1 cellular context compared by ENCODE assay signal in the genomic region with DNA sequence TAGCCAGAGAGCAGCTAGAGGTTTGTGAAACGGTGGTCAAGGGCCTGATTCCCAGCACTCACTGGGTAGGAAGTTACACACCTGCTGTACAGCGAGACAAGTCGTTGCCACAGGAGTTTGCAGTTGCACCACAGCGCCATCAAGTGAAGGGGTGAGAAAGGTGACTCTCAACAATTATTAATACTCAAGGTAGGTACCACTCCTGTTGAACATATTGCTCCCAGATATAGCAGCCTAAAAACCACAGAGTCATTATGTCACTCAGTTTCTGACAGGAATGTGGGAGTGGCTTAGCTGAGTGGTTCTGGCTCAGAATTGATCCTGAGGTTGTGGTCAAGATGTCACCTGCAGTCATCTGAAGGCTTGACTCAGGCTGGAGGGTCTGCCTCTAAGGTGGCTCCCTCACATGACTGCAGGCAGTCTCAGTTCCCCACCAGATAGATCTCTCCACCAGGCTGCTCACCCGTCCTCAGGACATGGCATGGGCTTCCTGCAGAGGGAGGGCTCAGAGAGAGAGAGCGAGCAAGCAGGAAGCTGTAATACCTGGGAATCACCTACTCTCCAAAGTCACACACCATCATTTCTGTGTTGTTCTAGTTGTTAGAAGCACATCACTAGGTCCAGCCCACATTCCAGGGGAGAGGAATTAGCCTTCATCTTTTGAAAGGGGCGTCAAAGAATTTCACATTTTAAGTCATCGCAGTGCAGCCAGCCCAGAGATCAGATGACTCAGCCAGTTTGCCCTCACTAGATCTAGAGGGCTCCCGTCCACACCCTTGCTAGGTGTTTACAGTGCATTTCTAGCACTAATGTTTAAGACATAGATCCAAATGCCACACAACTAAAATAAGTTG.
TF ChIP-seq lines count a peak whose summit lies in the region.

No MANE protein-coding gene starts in this region.

TF ChIP-seq in K562, 482 proteins besides CTCF, POLR2A, EP300 and RAD21 (continued from another document and continues in another):
- TF ChIP-seq ZFP36 (IDR thresholded peaks at IDR 0.05; ENCODE audit: low read depth, low read length, partially characterized antibody): no peak
- TF ChIP-seq, protein P1, sequence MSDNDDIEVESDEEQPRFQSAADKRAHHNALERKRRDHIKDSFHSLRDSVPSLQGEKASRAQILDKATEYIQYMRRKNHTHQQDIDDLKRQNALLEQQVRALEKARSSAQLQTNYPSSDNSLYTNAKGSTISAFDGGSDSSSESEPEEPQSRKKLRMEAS (CRISPR knock-in tag; IDR thresholded peaks at IDR 0.05): no peak
- TF ChIP-seq, protein P2, sequence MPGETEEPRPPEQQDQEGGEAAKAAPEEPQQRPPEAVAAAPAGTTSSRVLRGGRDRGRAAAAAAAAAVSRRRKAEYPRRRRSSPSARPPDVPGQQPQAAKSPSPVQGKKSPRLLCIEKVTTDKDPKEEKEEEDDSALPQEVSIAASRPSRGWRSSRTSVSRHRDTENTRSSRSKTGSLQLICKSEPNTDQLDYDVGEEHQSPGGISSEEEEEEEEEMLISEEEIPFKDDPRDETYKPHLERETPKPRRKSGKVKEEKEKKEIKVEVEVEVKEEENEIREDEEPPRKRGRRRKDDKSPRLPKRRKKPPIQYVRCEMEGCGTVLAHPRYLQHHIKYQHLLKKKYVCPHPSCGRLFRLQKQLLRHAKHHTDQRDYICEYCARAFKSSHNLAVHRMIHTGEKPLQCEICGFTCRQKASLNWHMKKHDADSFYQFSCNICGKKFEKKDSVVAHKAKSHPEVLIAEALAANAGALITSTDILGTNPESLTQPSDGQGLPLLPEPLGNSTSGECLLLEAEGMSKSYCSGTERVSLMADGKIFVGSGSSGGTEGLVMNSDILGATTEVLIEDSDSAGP (CRISPR knock-in tag; IDR thresholded peaks at IDR 0.05): no peak
- TF ChIP-seq TAF15 (IDR thresholded peaks at IDR 0.05; ENCODE audit: low read depth, low read length): no peak
- 0 out of 2 replicates have a peak, but pooled peaks have one; percentile 3 for TF ChIP-seq ZFP1 (CRISPR knock-in tag; IDR thresholded peaks at IDR 0.05)
- no peak for TF ChIP-seq ZNF121 (CRISPR knock-in tag; conservative IDR thresholded peaks at IDR 0.05)
- TF ChIP-seq MED1 (CRISPR knock-in tag; IDR thresholded peaks at IDR 0.05; ENCODE audit: borderline replicate concordance): no peak
- no peak for TF ChIP-seq PHB (CRISPR knock-in tag; IDR thresholded peaks at IDR 0.05)
- TF ChIP-seq, protein P3, sequence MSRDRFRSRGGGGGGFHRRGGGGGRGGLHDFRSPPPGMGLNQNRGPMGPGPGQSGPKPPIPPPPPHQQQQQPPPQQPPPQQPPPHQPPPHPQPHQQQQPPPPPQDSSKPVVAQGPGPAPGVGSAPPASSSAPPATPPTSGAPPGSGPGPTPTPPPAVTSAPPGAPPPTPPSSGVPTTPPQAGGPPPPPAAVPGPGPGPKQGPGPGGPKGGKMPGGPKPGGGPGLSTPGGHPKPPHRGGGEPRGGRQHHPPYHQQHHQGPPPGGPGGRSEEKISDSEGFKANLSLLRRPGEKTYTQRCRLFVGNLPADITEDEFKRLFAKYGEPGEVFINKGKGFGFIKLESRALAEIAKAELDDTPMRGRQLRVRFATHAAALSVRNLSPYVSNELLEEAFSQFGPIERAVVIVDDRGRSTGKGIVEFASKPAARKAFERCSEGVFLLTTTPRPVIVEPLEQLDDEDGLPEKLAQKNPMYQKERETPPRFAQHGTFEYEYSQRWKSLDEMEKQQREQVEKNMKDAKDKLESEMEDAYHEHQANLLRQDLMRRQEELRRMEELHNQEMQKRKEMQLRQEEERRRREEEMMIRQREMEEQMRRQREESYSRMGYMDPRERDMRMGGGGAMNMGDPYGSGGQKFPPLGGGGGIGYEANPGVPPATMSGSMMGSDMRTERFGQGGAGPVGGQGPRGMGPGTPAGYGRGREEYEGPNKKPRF (IDR thresholded peaks at IDR 0.05; ENCODE audit: low read depth, low read length): no peak
- no peak for TF ChIP-seq FOXA1 (IDR thresholded peaks at IDR 0.05; ENCODE audit: borderline replicate concordance)
- TF ChIP-seq RCOR1 (IDR thresholded peaks at IDR 0.05; ENCODE audit: borderline replicate concordance in 1 of 2, low read depth in 2 of 2, low read length in 2 of 2): peak in 1 of 2 experiments; percentile 51; a peak in 3 of 4 replicates
- no peak for TF ChIP-seq ZZZ3 (IDR thresholded peaks at IDR 0.05)
- peak; percentile 44; the same call in 1 of the 2 replicates for TF ChIP-seq PML (IDR thresholded peaks at IDR 0.05; ENCODE audit: low read length)
- TF ChIP-seq, protein P4, sequence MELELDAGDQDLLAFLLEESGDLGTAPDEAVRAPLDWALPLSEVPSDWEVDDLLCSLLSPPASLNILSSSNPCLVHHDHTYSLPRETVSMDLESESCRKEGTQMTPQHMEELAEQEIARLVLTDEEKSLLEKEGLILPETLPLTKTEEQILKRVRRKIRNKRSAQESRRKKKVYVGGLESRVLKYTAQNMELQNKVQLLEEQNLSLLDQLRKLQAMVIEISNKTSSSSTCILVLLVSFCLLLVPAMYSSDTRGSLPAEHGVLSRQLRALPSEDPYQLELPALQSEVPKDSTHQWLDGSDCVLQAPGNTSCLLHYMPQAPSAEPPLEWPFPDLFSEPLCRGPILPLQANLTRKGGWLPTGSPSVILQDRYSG (tag; conservative IDR thresholded peaks at IDR 0.05; ENCODE audit: low read depth): peak; percentile 32; the same call in 1 of the 2 replicates
- no peak for TF ChIP-seq ZNF174 (CRISPR knock-in tag; IDR thresholded peaks at IDR 0.05)
- TF ChIP-seq, protein P5, sequence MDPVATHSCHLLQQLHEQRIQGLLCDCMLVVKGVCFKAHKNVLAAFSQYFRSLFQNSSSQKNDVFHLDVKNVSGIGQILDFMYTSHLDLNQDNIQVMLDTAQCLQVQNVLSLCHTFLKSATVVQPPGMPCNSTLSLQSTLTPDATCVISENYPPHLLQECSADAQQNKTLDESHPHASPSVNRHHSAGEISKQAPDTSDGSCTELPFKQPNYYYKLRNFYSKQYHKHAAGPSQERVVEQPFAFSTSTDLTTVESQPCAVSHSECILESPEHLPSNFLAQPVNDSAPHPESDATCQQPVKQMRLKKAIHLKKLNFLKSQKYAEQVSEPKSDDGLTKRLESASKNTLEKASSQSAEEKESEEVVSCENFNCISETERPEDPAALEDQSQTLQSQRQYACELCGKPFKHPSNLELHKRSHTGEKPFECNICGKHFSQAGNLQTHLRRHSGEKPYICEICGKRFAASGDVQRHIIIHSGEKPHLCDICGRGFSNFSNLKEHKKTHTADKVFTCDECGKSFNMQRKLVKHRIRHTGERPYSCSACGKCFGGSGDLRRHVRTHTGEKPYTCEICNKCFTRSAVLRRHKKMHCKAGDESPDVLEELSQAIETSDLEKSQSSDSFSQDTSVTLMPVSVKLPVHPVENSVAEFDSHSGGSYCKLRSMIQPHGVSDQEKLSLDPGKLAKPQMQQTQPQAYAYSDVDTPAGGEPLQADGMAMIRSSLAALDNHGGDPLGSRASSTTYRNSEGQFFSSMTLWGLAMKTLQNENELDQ (CRISPR knock-in tag; IDR thresholded peaks at IDR 0.05; ENCODE audit: borderline replicate concordance): no peak
- no peak for TF ChIP-seq HIVEP1 (CRISPR knock-in tag; IDR thresholded peaks at IDR 0.05)
- no peak for TF ChIP-seq WHSC1 (IDR thresholded peaks at IDR 0.05; ENCODE audit: low read length)
- no peak; the same call in 1 of the 2 replicates for TF ChIP-seq ELF2 (CRISPR knock-in tag; IDR thresholded peaks at IDR 0.05)
- no peak for TF ChIP-seq PTRF (tag; IDR thresholded peaks at IDR 0.05)
- no peak for TF ChIP-seq ZNF354B (CRISPR knock-in tag; IDR thresholded peaks at IDR 0.05)
- no peak for TF ChIP-seq ZC3H11A (IDR thresholded peaks at IDR 0.05; ENCODE audit: low read depth, low read length)
- TF ChIP-seq RBM15 (IDR thresholded peaks at IDR 0.05; ENCODE audit: insufficient read depth, low read length): no peak
- TF ChIP-seq SRSF3 (IDR thresholded peaks at IDR 0.05; ENCODE audit: insufficient read depth, low read length): no peak
- no peak for TF ChIP-seq PRPF4 (IDR thresholded peaks at IDR 0.05; ENCODE audit: insufficient read depth, low read depth, low read length, poor library complexity, severe bottlenecking)
- TF ChIP-seq, protein P6, sequence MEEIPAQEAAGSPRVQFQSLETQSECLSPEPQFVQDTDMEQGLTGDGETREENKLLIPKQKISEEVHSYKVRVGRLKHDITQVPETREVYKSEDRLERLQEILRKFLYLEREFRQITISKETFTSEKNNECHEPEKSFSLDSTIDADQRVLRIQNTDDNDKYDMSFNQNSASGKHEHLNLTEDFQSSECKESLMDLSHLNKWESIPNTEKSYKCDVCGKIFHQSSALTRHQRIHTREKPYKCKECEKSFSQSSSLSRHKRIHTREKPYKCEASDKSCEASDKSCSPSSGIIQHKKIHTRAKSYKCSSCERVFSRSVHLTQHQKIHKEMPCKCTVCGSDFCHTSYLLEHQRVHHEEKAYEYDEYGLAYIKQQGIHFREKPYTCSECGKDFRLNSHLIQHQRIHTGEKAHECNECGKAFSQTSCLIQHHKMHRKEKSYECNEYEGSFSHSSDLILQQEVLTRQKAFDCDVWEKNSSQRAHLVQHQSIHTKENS (CRISPR knock-in tag; IDR thresholded peaks at IDR 0.05): no peak
- no peak for TF ChIP-seq RHOXF2B (CRISPR knock-in tag; conservative IDR thresholded peaks at IDR 0.05)
- no peak for TF ChIP-seq TAF7 (tag; IDR thresholded peaks at IDR 0.05)
- no peak for TF ChIP-seq ZNF699 (CRISPR knock-in tag; IDR thresholded peaks at IDR 0.05; ENCODE audit: insufficient replicate concordance)
- TF ChIP-seq, protein P7, sequence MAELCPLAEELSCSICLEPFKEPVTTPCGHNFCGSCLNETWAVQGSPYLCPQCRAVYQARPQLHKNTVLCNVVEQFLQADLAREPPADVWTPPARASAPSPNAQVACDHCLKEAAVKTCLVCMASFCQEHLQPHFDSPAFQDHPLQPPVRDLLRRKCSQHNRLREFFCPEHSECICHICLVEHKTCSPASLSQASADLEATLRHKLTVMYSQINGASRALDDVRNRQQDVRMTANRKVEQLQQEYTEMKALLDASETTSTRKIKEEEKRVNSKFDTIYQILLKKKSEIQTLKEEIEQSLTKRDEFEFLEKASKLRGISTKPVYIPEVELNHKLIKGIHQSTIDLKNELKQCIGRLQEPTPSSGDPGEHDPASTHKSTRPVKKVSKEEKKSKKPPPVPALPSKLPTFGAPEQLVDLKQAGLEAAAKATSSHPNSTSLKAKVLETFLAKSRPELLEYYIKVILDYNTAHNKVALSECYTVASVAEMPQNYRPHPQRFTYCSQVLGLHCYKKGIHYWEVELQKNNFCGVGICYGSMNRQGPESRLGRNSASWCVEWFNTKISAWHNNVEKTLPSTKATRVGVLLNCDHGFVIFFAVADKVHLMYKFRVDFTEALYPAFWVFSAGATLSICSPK (IDR thresholded peaks at IDR 0.05; ENCODE audit: borderline replicate concordance): no peak
- TF ChIP-seq MYNN (IDR thresholded peaks at IDR 0.05): no peak
- TF ChIP-seq MYNN (CRISPR knock-in tag; IDR thresholded peaks at IDR 0.05): no peak
- no peak for TF ChIP-seq HNRNPH1 (optimal IDR thresholded peaks at IDR 0.05; ENCODE audit: low read depth, low read length)
- no peak for TF ChIP-seq ASH1L (IDR thresholded peaks at IDR 0.05; ENCODE audit: borderline replicate concordance, low read depth, partially characterized antibody)
- peak; percentile 52; the same call in 1 of the 2 replicates for TF ChIP-seq ZNF24 (IDR thresholded peaks at IDR 0.05)
- no peak for TF ChIP-seq SMARCB1 (IDR thresholded peaks at IDR 0.05; ENCODE audit: insufficient read length, low read depth)
- TF ChIP-seq RFX5 (IDR thresholded peaks at IDR 0.05; ENCODE audit: low read depth, low read length): no peak
- peak in 1 of 2 experiments; percentile 60; a peak in 3 of 4 replicates for TF ChIP-seq HDAC1 (IDR thresholded peaks at IDR 0.05)
- TF ChIP-seq HCFC1 (IDR thresholded peaks at IDR 0.05; ENCODE audit: low read depth, low read length): no peak
- no peak for TF ChIP-seq EHMT2 (IDR thresholded peaks at IDR 0.05)
- no peak for TF ChIP-seq KAT8 (IDR thresholded peaks at IDR 0.05; ENCODE audit: low read depth)
- 0 out of 2 replicates have a peak, but pooled peaks have one; percentile 46 for TF ChIP-seq ZKSCAN1 (IDR thresholded peaks at IDR 0.05; ENCODE audit: low read depth, low read length)
- TF ChIP-seq ZNF589 (CRISPR knock-in tag; IDR thresholded peaks at IDR 0.05; ENCODE audit: low read depth): no peak
- TF ChIP-seq DDX20 (tag; IDR thresholded peaks at IDR 0.05; ENCODE audit: low read depth): no peak
- TF ChIP-seq, protein P8, sequence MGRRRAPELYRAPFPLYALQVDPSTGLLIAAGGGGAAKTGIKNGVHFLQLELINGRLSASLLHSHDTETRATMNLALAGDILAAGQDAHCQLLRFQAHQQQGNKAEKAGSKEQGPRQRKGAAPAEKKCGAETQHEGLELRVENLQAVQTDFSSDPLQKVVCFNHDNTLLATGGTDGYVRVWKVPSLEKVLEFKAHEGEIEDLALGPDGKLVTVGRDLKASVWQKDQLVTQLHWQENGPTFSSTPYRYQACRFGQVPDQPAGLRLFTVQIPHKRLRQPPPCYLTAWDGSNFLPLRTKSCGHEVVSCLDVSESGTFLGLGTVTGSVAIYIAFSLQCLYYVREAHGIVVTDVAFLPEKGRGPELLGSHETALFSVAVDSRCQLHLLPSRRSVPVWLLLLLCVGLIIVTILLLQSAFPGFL (CRISPR knock-in tag; IDR thresholded peaks at IDR 0.05): no peak
- TF ChIP-seq ESRRA (IDR thresholded peaks at IDR 0.05; ENCODE audit: borderline replicate concordance, low read depth): peak; percentile 88; the same call in 1 of the 2 replicates
- TF ChIP-seq ZFP30 (CRISPR knock-in tag; IDR thresholded peaks at IDR 0.05; ENCODE audit: borderline replicate concordance): no peak
- TF ChIP-seq ZNF77 (CRISPR knock-in tag; IDR thresholded peaks at IDR 0.05): no peak
- no peak for TF ChIP-seq NCOA4 (IDR thresholded peaks at IDR 0.05; ENCODE audit: partially characterized antibody)
- TF ChIP-seq LCOR (CRISPR knock-in tag; IDR thresholded peaks at IDR 0.05): peak; percentile 69; the same call in 1 of the 2 replicates
- TF ChIP-seq HDAC2 (IDR thresholded peaks at IDR 0.05): peak; percentile 82; the same call in 1 of the 2 replicates
- TF ChIP-seq STAG1 (CRISPR knock-in tag; IDR thresholded peaks at IDR 0.05; ENCODE audit: borderline replicate concordance): no peak
- no peak for TF ChIP-seq NR2F6 (CRISPR knock-in tag; IDR thresholded peaks at IDR 0.05)
- no peak for TF ChIP-seq ZNF695 (CRISPR knock-in tag; IDR thresholded peaks at IDR 0.05)
- TF ChIP-seq ZNF175 (CRISPR knock-in tag; IDR thresholded peaks at IDR 0.05; ENCODE audit: low read depth): no peak
- TF ChIP-seq ZNF444 (CRISPR knock-in tag; IDR thresholded peaks at IDR 0.05): no peak
- no peak for TF ChIP-seq GABPB2 (CRISPR knock-in tag; conservative IDR thresholded peaks at IDR 0.05)
- TF ChIP-seq, protein P9, sequence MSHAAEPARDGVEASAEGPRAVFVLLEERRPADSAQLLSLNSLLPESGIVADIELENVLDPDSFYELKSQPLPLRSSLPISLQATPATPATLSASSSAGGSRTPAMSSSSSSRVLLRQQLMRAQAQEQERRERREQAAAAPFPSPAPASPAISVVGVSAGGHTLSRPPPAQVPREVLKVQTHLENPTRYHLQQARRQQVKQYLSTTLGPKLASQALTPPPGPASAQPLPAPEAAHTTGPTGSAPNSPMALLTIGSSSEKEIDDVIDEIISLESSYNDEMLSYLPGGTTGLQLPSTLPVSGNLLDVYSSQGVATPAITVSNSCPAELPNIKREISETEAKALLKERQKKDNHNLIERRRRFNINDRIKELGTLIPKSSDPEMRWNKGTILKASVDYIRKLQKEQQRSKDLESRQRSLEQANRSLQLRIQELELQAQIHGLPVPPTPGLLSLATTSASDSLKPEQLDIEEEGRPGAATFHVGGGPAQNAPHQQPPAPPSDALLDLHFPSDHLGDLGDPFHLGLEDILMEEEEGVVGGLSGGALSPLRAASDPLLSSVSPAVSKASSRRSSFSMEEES (CRISPR knock-in tag; IDR thresholded peaks at IDR 0.05): no peak
